In the genomic region with DNA sequence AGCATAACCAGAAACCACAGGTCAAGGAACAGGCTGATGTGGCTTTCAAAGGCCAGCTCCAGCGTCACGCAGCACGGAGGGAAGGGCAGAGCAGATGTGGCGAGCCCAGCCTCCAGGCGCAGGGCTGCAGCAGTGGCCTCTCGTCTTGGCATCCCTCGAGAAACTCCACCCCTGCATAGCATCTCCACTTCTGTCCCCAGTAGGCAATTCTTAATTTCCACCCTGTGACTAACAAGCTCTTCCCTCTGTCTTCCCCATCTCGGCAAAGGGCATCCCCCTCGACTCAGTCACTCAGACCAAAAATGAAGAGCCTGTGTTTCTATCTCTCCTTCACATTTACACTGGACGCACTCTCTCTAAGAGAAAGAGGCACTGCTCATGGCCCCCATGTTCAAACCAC, we compare ENCODE assay signal across 20 cellular contexts. TPM values are rescaled to one million over a fixed set of nuclear protein-coding genes. Genes with fewer than 3 reads are reported as not detected.
A peak's percentile ranks its signal among the peaks of the same experiment; 100 is the strongest.
DNase-seq lines count a peak whose midpoint lies in the region; ATAC-seq and TF ChIP-seq lines count a peak whose summit lies in the region.
"Had no signal": no experiment of that assay in that cellular context is flagged by ENCODE, and none has a peak within 500 bp of the region (broad histone marks: within the 10 kb centered on the region; RNA-seq: fewer than 3 reads in every experiment).

No MANE protein-coding gene starts in this region.

- no peak overlapping the region for H3K27ac ChIP-seq in lower lobe of right lung
- H3K27ac ChIP-seq: 22Rv1, BLaER1, C4-2B had no signal

- ATAC-seq in lower lobe of right lung (no peak), WTC11 (no peak)
- ATAC-seq: CD8-positive, alpha-beta T cell; GM23338; HCT116 had no signal

- H3K27me3 ChIP-seq in lower lobe of right lung (ENCODE audit: low read depth): peaks cover 45% of the 10 kb centered on the region
- H3K27me3 ChIP-seq: BLaER1 had no signal

- intact Hi-C loops in lower lobe of right lung (cut with DNase I): no loop called here

- peak overlapping the region; percentile 9 for H3K4me3 Mint-ChIP-seq in activated naive CD8-positive, alpha-beta T cell
- H3K4me3 Mint-ChIP-seq in activated naive CD8-positive, alpha-beta T cell treated with anti-CD3 and anti-CD28 coated beads for 36 hours: no peak overlapping the region
- H3K4me3 Mint-ChIP-seq in endothelial cell (ENCODE audit: unreplicated experiment): peak overlapping the region; percentile 20
- no peak overlapping the region for H3K4me3 Mint-ChIP-seq in WTC11

- H3K36me3 ChIP-seq in lower lobe of right lung: no peaks in the 10 kb centered on the region
- H3K36me3 ChIP-seq: BLaER1 had no signal

- no peak for TF ChIP-seq CTCF in endothelial cell (IDR thresholded peaks at IDR 0.05; ENCODE audit: unreplicated experiment)
- no peak for TF ChIP-seq CTCF in lower lobe of right lung (IDR thresholded peaks at IDR 0.05)
- no peak for TF ChIP-seq CTCF in WTC11 (IDR thresholded peaks at IDR 0.05)

- no peaks in the 10 kb centered on the region for H3K9me3 ChIP-seq in lower lobe of right lung
- H3K9me3 ChIP-seq: Caco-2 had no signal

- H3K4me3 ChIP-seq in lower lobe of right lung: no peak overlapping the region
- H3K4me3 ChIP-seq: BLaER1, GM23338 had no signal

- CTCF ChIA-PET in WTC11 (lab: Charles Lee): no interaction called here

- no peak for DNase-seq in activated naive CD8-positive, alpha-beta T cell treated with anti-CD3 and anti-CD28 coated beads for 36 hours
- no peak for DNase-seq in endothelial cell (ENCODE audit: low spot score)
- peak; percentile 13 for DNase-seq in lower lobe of right lung
- no peak for DNase-seq in GM19240 (ENCODE audit: insufficient read length, low spot score)
- DNase-seq in NCI-H345 treated with DMSO at 0.1 percent for 48 hours (lab: John Stamatoyannopoulos, UW; ENCODE audit: unreplicated experiment): no peak
- DNase-seq in WTC11 (ENCODE audit: low spot score): no peak
- DNase-seq: Caco-2; CD4-positive, CD25-positive, alpha-beta regulatory T cell; CD8-positive, alpha-beta T cell; DMS153; DND-41; H9 had no signal

- POLR2A ChIA-PET in WTC11 (lab: Charles Lee): no interaction called here

- peaks cover 22% of the 10 kb centered on the region for H3K27me3 Mint-ChIP-seq in activated naive CD8-positive, alpha-beta T cell
- H3K27me3 Mint-ChIP-seq in activated naive CD8-positive, alpha-beta T cell treated with anti-CD3 and anti-CD28 coated beads for 36 hours: peaks cover 49% of the 10 kb centered on the region
- peaks cover 18% of the 10 kb centered on the region for H3K27me3 Mint-ChIP-seq in endothelial cell (ENCODE audit: unreplicated experiment)
- H3K27me3 Mint-ChIP-seq in WTC11 (ENCODE audit: low read depth): peaks cover 34% of the 10 kb centered on the region

- no peaks in the 10 kb centered on the region for H3K4me1 ChIP-seq in lower lobe of right lung
- H3K4me1 ChIP-seq: Caco-2 had no signal

- H3K36me3 Mint-ChIP-seq in activated naive CD8-positive, alpha-beta T cell: no peaks in the 10 kb centered on the region
- H3K36me3 Mint-ChIP-seq in activated naive CD8-positive, alpha-beta T cell treated with anti-CD3 and anti-CD28 coated beads for 36 hours: no peaks in the 10 kb centered on the region
- peaks cover 3% of the 10 kb centered on the region for H3K36me3 Mint-ChIP-seq in endothelial cell (ENCODE audit: low read depth, unreplicated experiment)
- 0 out of 2 replicates have a peak, but pooled peaks cover 3% of the 10 kb centered on the region for H3K36me3 Mint-ChIP-seq in WTC11
- H3K36me3 Mint-ChIP-seq: CD4-positive, CD25-positive, alpha-beta regulatory T cell; CD8-positive, alpha-beta T cell had no signal

- H3K4me1 Mint-ChIP-seq in activated naive CD8-positive, alpha-beta T cell (ENCODE audit: low read depth): peaks cover 2% of the 10 kb centered on the region
- H3K4me1 Mint-ChIP-seq in activated naive CD8-positive, alpha-beta T cell treated with anti-CD3 and anti-CD28 coated beads for 36 hours: no peaks in the 10 kb centered on the region
- H3K4me1 Mint-ChIP-seq in endothelial cell (ENCODE audit: unreplicated experiment) (peaks cover 2% of the 10 kb centered on the region), WTC11 (no peaks in the 10 kb centered on the region)
- H3K4me1 Mint-ChIP-seq: H9 had no signal

- no peak overlapping the region for H3K27ac Mint-ChIP-seq in activated naive CD8-positive, alpha-beta T cell
- no peak overlapping the region for H3K27ac Mint-ChIP-seq in activated naive CD8-positive, alpha-beta T cell treated with anti-CD3 and anti-CD28 coated beads for 36 hours
- H3K27ac Mint-ChIP-seq in endothelial cell (ENCODE audit: unreplicated experiment) (no peak overlapping the region), WTC11 (no peak overlapping the region)
- H3K27ac Mint-ChIP-seq: B cell; CD8-positive, alpha-beta T cell; GM23338; H9 had no signal

- H3K9me3 Mint-ChIP-seq in activated naive CD8-positive, alpha-beta T cell (ENCODE audit: low read depth): no peaks in the 10 kb centered on the region
- no peaks in the 10 kb centered on the region for H3K9me3 Mint-ChIP-seq in activated naive CD8-positive, alpha-beta T cell treated with anti-CD3 and anti-CD28 coated beads for 36 hours
- H3K9me3 Mint-ChIP-seq in endothelial cell (ENCODE audit: unreplicated experiment) (no peaks in the 10 kb centered on the region), WTC11 (no peaks in the 10 kb centered on the region)
- H3K9me3 Mint-ChIP-seq: CD8-positive, alpha-beta T cell had no signal

TF ChIP-seq in WTC11, 78 proteins besides CTCF, POLR2A, EP300 and RAD21 (continues in another document):
- TF ChIP-seq, protein P1, sequence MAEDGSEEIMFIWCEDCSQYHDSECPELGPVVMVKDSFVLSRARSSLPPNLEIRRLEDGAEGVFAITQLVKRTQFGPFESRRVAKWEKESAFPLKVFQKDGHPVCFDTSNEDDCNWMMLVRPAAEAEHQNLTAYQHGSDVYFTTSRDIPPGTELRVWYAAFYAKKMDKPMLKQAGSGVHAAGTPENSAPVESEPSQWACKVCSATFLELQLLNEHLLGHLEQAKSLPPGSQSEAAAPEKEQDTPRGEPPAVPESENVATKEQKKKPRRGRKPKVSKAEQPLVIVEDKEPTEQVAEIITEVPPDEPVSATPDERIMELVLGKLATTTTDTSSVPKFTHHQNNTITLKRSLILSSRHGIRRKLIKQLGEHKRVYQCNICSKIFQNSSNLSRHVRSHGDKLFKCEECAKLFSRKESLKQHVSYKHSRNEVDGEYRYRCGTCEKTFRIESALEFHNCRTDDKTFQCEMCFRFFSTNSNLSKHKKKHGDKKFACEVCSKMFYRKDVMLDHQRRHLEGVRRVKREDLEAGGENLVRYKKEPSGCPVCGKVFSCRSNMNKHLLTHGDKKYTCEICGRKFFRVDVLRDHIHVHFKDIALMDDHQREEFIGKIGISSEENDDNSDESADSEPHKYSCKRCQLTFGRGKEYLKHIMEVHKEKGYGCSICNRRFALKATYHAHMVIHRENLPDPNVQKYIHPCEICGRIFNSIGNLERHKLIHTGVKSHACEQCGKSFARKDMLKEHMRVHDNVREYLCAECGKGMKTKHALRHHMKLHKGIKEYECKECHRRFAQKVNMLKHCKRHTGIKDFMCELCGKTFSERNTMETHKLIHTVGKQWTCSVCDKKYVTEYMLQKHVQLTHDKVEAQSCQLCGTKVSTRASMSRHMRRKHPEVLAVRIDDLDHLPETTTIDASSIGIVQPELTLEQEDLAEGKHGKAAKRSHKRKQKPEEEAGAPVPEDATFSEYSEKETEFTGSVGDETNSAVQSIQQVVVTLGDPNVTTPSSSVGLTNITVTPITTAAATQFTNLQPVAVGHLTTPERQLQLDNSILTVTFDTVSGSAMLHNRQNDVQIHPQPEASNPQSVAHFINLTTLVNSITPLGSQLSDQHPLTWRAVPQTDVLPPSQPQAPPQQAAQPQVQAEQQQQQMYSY (CRISPR knock-in tag; IDR thresholded peaks at IDR 0.05): no peak
- TF ChIP-seq, protein P2, sequence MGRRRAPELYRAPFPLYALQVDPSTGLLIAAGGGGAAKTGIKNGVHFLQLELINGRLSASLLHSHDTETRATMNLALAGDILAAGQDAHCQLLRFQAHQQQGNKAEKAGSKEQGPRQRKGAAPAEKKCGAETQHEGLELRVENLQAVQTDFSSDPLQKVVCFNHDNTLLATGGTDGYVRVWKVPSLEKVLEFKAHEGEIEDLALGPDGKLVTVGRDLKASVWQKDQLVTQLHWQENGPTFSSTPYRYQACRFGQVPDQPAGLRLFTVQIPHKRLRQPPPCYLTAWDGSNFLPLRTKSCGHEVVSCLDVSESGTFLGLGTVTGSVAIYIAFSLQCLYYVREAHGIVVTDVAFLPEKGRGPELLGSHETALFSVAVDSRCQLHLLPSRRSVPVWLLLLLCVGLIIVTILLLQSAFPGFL (CRISPR knock-in tag; IDR thresholded peaks at IDR 0.05; ENCODE audit: borderline replicate concordance): no peak
- TF ChIP-seq SMAD3 (CRISPR knock-in tag; IDR thresholded peaks at IDR 0.05; ENCODE audit: borderline replicate concordance) (no peak), ESRRA (CRISPR knock-in tag; IDR thresholded peaks at IDR 0.05; ENCODE audit: borderline replicate concordance) (no peak), TEAD4 (CRISPR knock-in tag; IDR thresholded peaks at IDR 0.05) (no peak)
- TF ChIP-seq, protein P3, sequence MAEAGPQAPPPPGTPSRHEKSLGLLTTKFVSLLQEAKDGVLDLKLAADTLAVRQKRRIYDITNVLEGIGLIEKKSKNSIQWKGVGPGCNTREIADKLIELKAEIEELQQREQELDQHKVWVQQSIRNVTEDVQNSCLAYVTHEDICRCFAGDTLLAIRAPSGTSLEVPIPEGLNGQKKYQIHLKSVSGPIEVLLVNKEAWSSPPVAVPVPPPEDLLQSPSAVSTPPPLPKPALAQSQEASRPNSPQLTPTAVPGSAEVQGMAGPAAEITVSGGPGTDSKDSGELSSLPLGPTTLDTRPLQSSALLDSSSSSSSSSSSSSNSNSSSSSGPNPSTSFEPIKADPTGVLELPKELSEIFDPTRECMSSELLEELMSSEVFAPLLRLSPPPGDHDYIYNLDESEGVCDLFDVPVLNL (CRISPR knock-in tag; IDR thresholded peaks at IDR 0.05; ENCODE audit: borderline replicate concordance, low read depth): no peak
- TF ChIP-seq, protein P4, sequence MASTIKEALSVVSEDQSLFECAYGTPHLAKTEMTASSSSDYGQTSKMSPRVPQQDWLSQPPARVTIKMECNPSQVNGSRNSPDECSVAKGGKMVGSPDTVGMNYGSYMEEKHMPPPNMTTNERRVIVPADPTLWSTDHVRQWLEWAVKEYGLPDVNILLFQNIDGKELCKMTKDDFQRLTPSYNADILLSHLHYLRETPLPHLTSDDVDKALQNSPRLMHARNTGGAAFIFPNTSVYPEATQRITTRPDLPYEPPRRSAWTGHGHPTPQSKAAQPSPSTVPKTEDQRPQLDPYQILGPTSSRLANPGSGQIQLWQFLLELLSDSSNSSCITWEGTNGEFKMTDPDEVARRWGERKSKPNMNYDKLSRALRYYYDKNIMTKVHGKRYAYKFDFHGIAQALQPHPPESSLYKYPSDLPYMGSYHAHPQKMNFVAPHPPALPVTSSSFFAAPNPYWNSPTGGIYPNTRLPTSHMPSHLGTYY (CRISPR knock-in tag; IDR thresholded peaks at IDR 0.05): no peak

RNA-seq across cellular contexts. Expression of a gene that starts 1.7 kb away (rescaled TPM):
- total RNA-seq in activated naive CD8-positive, alpha-beta T cell treated with anti-CD3 and anti-CD28 coated beads for 36 hours: not detected
- total RNA-seq in endothelial cell (ENCODE audit: unreplicated experiment) (2.0 TPM), lower lobe of right lung (0.06 TPM), WTC11 (2021) (8.4 to 11.5 TPM (median 10.9 TPM) in 3 replicates)
- total RNA-seq: CD4-positive, CD25-positive, alpha-beta regulatory T cell; CD8-positive, alpha-beta T cell; H4 had no signal

Comparison
In these comparisons a context has a peak if more than half of its experiments do, and no peak if none do; other contexts are left out.
1. H3K4me3 Mint-ChIP-seq: peak in activated naive CD8-positive, alpha-beta T cell (single experiment) and endothelial cell (single experiment); none in activated naive CD8-positive, alpha-beta T cell treated with anti-CD3 and anti-CD28 coated beads for 36 hours (single experiment) and WTC11 (single experiment).